In genomic region chr15:68186671-68187397, GRCh38 we compare ENCODE assay signal across 11 cellular contexts. TPM values are rescaled to one million over a fixed set of nuclear protein-coding genes. Genes with fewer than 3 reads are reported as not detected.
DNase-seq lines count a peak whose midpoint lies in the region; ATAC-seq and TF ChIP-seq lines count a peak whose summit lies in the region.
"Had no signal": no experiment of that assay in that cellular context is flagged by ENCODE, and none has a peak within 500 bp of the region (broad histone marks: within the 10 kb centered on the region; RNA-seq: fewer than 3 reads in every experiment).

No MANE protein-coding gene starts in this region.

- no peak overlapping the region for H3K9ac ChIP-seq in neural progenitor cell
- H3K9ac ChIP-seq: parathyroid adenoma had no signal

- DNase-seq in HFFc6, result peak; percentile 55
- DNase-seq in ascending aorta (ENCODE audit: low spot score in 2 of 2), result no peak
- no peak for DNase-seq in foreskin keratinocyte
- peak; percentile 60 for DNase-seq in stromal cell of bone marrow (ENCODE audit: low read depth)
- no peak for DNase-seq in lower leg skin (ENCODE audit: low spot score in 2 of 2)
- no peak for DNase-seq in SHP77 treated with DMSO at 0.1 percent for 48 hours (lab: John Stamatoyannopoulos, UW)
- no peak for DNase-seq in neural progenitor cell (ENCODE audit: low spot score)
- DNase-seq: NCI-H1436 treated with DMSO at 0.1 percent for 48 hours had no signal

- peaks cover 28% of the 10 kb centered on the region for H3K4me1 Mint-ChIP-seq in HFFc6 (ENCODE audit: low read depth)
- peaks cover 2% of the 10 kb centered on the region for H3K4me1 Mint-ChIP-seq in neural progenitor cell

- no peaks in the 10 kb centered on the region for H3K9me3 ChIP-seq in ascending aorta
- H3K9me3 ChIP-seq in neural progenitor cell (ENCODE audit: low read depth), result no peaks in the 10 kb centered on the region

- no peak overlapping the region for H2AFZ ChIP-seq in neural progenitor cell (replicated peaks)
- H2AFZ ChIP-seq: parathyroid adenoma had no signal

- no peak overlapping the region for H3K4me3 Mint-ChIP-seq in HFFc6
- H3K4me3 Mint-ChIP-seq in neural progenitor cell, result no peak overlapping the region

- TF ChIP-seq CTCF in HFFc6 (IDR thresholded peaks at IDR 0.05) (no peak), ascending aorta (IDR thresholded peaks at IDR 0.05) (no peak), foreskin keratinocyte (conservative IDR thresholded peaks at IDR 0.05) (peak; percentile 14), lower leg skin (IDR thresholded peaks at IDR 0.05) (no peak), neural progenitor cell (IDR thresholded peaks at IDR 0.05) (no peak)

- no peak overlapping the region for H3K4me2 ChIP-seq in neural progenitor cell

- no peaks in the 10 kb centered on the region for H3K27me3 Mint-ChIP-seq in HFFc6 (ENCODE audit: insufficient read depth)
- peaks cover 4% of the 10 kb centered on the region for H3K27me3 Mint-ChIP-seq in neural progenitor cell (ENCODE audit: insufficient read depth, low read depth)

- H3K36me3 ChIP-seq in ascending aorta (peaks cover 19 to 41% of the 10 kb centered on the region in 2 donors), neural progenitor cell (peaks cover 8% of the 10 kb centered on the region)

- 71 to 86% methylated on average over 5 of the region's 5 CpGs for WGBS in lower leg skin, 2 donors

- no peak for TF ChIP-seq POLR2A in lower leg skin (IDR thresholded peaks at IDR 0.05)

- H3K27me3 ChIP-seq in ascending aorta (no peaks in the 10 kb centered on the region), foreskin keratinocyte (no peaks in the 10 kb centered on the region), neural progenitor cell (no peaks in the 10 kb centered on the region)

- H3K4me1 ChIP-seq in ascending aorta (peaks cover 8 to 19% of the 10 kb centered on the region in 2 donors), foreskin keratinocyte (no peaks in the 10 kb centered on the region), neural progenitor cell (no peaks in the 10 kb centered on the region)
- H3K4me1 ChIP-seq: parathyroid adenoma had no signal

- no peaks in the 10 kb centered on the region for H3K79me2 ChIP-seq in neural progenitor cell (ENCODE audit: low read depth)
- H3K79me2 ChIP-seq: parathyroid adenoma had no signal

- peak overlapping the region; percentile 3 to 37 for H3K27ac ChIP-seq in ascending aorta
- H3K27ac ChIP-seq in foreskin keratinocyte, result no peak overlapping the region
- no peak overlapping the region for H3K27ac ChIP-seq in neural progenitor cell
- H3K27ac ChIP-seq: parathyroid adenoma had no signal

- H4K20me1 ChIP-seq in neural progenitor cell (ENCODE audit: low read depth), result no peaks in the 10 kb centered on the region

- peaks cover 55% of the 10 kb centered on the region for H3K36me3 Mint-ChIP-seq in HFFc6 (ENCODE audit: low read depth)
- H3K36me3 Mint-ChIP-seq in neural progenitor cell, result peaks cover 49% of the 10 kb centered on the region

- H3F3A ChIP-seq in neural progenitor cell (ENCODE audit: low read depth), result peaks cover 8% of the 10 kb centered on the region

- intact Hi-C loops in ascending aorta (cut with DNase I), result no loop called here
- intact Hi-C loops in lower leg skin (cut with DNase I; ENCODE audit: low total_unique reads), result no loop called here

- no peak overlapping the region for H3K4me3 ChIP-seq in ascending aorta
- H3K4me3 ChIP-seq in lower leg skin (ENCODE audit: low read depth, poor library complexity, severe bottlenecking), result no peak overlapping the region
- H3K4me3 ChIP-seq in neural progenitor cell, result no peak overlapping the region

- peak; percentile 34 for ATAC-seq in foreskin keratinocyte
- no peak for ATAC-seq in GM18498 (IDR thresholded peaks at IDR 0.05; ENCODE audit: unreplicated experiment)

- no peaks in the 10 kb centered on the region for H3K9me3 Mint-ChIP-seq in HFFc6
- no peaks in the 10 kb centered on the region for H3K9me3 Mint-ChIP-seq in neural progenitor cell
- H3K9me3 Mint-ChIP-seq: activated T-helper 2 cell treated with anti-CD3 and anti-CD28 coated beads, Interferon-gamma antibody, Interleukin-2, Interleukin-4, amounts not matched to agents 10 μg/mL and 5 μg/mL and 100 μg/mL, durations not matched to agents 14 hours and 24 hours and 36 hours had no signal

- H3K27ac Mint-ChIP-seq in HFFc6, result peak overlapping the region; percentile 78; the same call in 1 of the 2 replicates
- no peak overlapping the region for H3K27ac Mint-ChIP-seq in neural progenitor cell

RNA-seq across cellular contexts. Expression of gene CALML4, which starts 18.3 kb away (rescaled TPM):
- 1 to 10 TPM in 3 of 6 experiments, under 1 TPM in 3; 0.40 to 1.9 (median 0.87) TPM for total RNA-seq in HFFc6 (2021; fragmentation: NEBNext Ultra II Directional; extraction: Animal tissue kit (Norgen Biotek cat#: 25700))
- total RNA-seq in ascending aorta, result 0.85 TPM
- total RNA-seq in foreskin keratinocyte, result 4.3 and 4.4 TPM in 2 replicates
- 5.5 and 8.1 TPM in 2 replicates for polyA plus RNA-seq in foreskin keratinocyte
- 1 to 10 TPM; 2.6 to 9.3 (median 4.6) TPM for total RNA-seq in lower leg skin
- total RNA-seq in neural progenitor cell (ENCODE audit: low replicate concordance), result 9.0 and 22.7 TPM in 2 replicates

RNA-seq across cellular contexts. Expression of gene CLN6, which starts 42.7 kb away (rescaled TPM):
- 10 to 100 TPM; 26.0 to 45.0 (median 37.1) TPM for total RNA-seq in HFFc6 (2021; fragmentation: NEBNext Ultra II Directional; extraction: Animal tissue kit (Norgen Biotek cat#: 25700))
- total RNA-seq in ascending aorta, result 6.4 TPM
- total RNA-seq in foreskin keratinocyte, result 27.5 and 29.8 TPM in 2 replicates
- 35.9 and 36.5 TPM in 2 replicates for polyA plus RNA-seq in foreskin keratinocyte
- total RNA-seq in lower leg skin, result 10 to 100 TPM in 3 of 4 donors, 1 to 10 TPM in 1; 9.9 to 22.5 (median 15.1) TPM
- 24.4 and 41.9 TPM in 2 replicates for total RNA-seq in neural progenitor cell (ENCODE audit: low replicate concordance)

Comparison
In these comparisons a context has a peak if more than half of its experiments do, and no peak if none do; other contexts are left out.
1. DNase-seq: peak in HFFc6 (single experiment) and stromal cell of bone marrow (single experiment); none in ascending aorta (0 of 2), foreskin keratinocyte (0 of 2), lower leg skin (0 of 2), SHP77 treated with DMSO at 0.1 percent for 48 hours (single experiment) and neural progenitor cell (single experiment).
2. H3K27ac ChIP-seq: peak in ascending aorta (2 of 2); none in foreskin keratinocyte (single experiment) and neural progenitor cell (single experiment).